In the genomic region with DNA sequence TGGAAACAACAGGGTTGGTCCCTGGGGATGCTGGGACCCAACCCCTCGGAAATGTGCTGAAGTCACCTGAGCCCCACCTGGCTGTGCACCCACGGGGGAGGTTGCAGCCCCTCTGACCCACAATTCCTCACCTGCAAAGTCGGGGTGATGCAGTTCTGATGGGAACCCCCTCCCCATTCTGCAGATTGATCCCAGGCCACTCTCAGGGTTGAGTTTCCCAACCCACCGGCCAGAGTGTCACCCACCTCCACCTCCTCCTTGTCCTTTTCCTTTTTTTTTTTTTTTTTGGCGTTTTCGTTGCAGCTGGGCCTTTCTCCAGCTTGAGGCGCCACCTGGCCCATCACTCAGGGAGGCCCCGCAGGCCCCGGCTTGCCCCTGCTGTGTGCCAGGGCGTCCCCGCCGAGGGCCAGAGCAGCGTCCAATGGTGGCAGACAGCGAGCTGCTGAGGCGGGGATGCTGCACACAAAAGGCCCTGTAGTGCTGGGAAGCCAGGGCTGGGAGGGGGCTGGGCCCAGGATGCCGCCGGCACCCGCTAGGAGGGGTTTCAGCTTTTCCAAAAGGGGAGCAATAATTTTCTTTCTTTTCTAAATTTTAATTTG, we compare ENCODE assay signal across 8 cellular contexts. TPM values are rescaled to one million over a fixed set of nuclear protein-coding genes. Genes with fewer than 3 reads are reported as not detected.
A peak's percentile ranks its signal among the peaks of the same experiment; 100 is the strongest.
DNase-seq lines count a peak whose midpoint lies in the region; ATAC-seq and TF ChIP-seq lines count a peak whose summit lies in the region.

No MANE protein-coding gene starts in this region.

- no peak for TF ChIP-seq EP300 in Ishikawa (IDR thresholded peaks at IDR 0.05; ENCODE audit: borderline replicate concordance)

- DNase-seq in Peyer's patch (no peak), head of caudate nucleus (peak; percentile 69 to 93 (median 85)), hepatic stellate cell (ENCODE audit: low spot score) (no peak), COLO829 (ENCODE audit: low spot score) (no peak)
- no peak for DNase-seq in stimulated activated naive CD8-positive, alpha-beta T cell treated with anti-CD3 and anti-CD28 coated beads, Interleukin-15, Interleukin-2, amounts not matched to agents 100 U/mL and 50 U/mL, for 24 hours

- intact Hi-C loops in head of caudate nucleus (cut with DNase I): no loop called here

- no peaks in the 10 kb centered on the region for H3K27me3 ChIP-seq in Peyer's patch

- TF ChIP-seq POLR2A in Peyer's patch (IDR thresholded peaks at IDR 0.05): no peak

- no peak for ATAC-seq in stimulated activated naive CD8-positive, alpha-beta T cell treated with anti-CD3 and anti-CD28 coated beads, Interleukin-15, Interleukin-2, amounts not matched to agents 100 U/mL and 50 U/mL, for 24 hours
- ATAC-seq in GM21367 (IDR thresholded peaks at IDR 0.05; ENCODE audit: unreplicated experiment): no peak

- H3K27ac ChIP-seq in Peyer's patch: peak overlapping the region in 3 of 4 donors; percentile 22 to 73 (median 65)
- H3K27ac ChIP-seq in skin epidermis: peak overlapping the region in 18 of 21 experiments; percentile 2 to 74 (median 47)

- TF ChIP-seq CTCF in Peyer's patch (IDR thresholded peaks at IDR 0.05): no peak

- no peak overlapping the region for H3K4me3 ChIP-seq in Peyer's patch
- H3K4me3 ChIP-seq in skin epidermis: no peak overlapping the region

- no peaks in the 10 kb centered on the region for H3K9me3 ChIP-seq in Peyer's patch

- H3K4me1 ChIP-seq in Peyer's patch: peaks cover 13 to 54% (median 16%) of the 10 kb centered on the region in 4 donors

- H3K36me3 ChIP-seq in Peyer's patch: peaks cover 0 to 12% (median 0%) of the 10 kb centered on the region in 3 donors

- no peak for TF ChIP-seq RAD21 in Ishikawa (IDR thresholded peaks at IDR 0.05; ENCODE audit: low read depth)

TF ChIP-seq in Ishikawa, 13 proteins besides CTCF, POLR2A, EP300 and RAD21:
- TF ChIP-seq YY1 (IDR thresholded peaks at IDR 0.05; ENCODE audit: low read depth) (0 out of 2 replicates have a peak, but pooled peaks have one; percentile 25), TAF1 (IDR thresholded peaks at IDR 0.05; ENCODE audit: low read depth) (0 out of 2 replicates have a peak, but pooled peaks have one; percentile 15), FOXM1 (IDR thresholded peaks at IDR 0.05; ENCODE audit: borderline replicate concordance, low read depth) (no peak), CEBPB (IDR thresholded peaks at IDR 0.05) (no peak), ZBTB7A (IDR thresholded peaks at IDR 0.05; ENCODE audit: low read depth) (no peak; the same call in none of the 2 replicates), CREB1 (IDR thresholded peaks at IDR 0.05; ENCODE audit: low read depth) (0 out of 2 replicates have a peak, but pooled peaks have one; percentile 5), TCF12 (IDR thresholded peaks at IDR 0.05; ENCODE audit: low read depth) (peak; percentile 53; the same call in 1 of the 2 replicates), NFIC (IDR thresholded peaks at IDR 0.05) (peak; percentile 50; the same call in 1 of the 2 replicates)
- TF ChIP-seq, protein P1, sequence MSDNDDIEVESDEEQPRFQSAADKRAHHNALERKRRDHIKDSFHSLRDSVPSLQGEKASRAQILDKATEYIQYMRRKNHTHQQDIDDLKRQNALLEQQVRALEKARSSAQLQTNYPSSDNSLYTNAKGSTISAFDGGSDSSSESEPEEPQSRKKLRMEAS (IDR thresholded peaks at IDR 0.05): no peak; the same call in 1 of the 2 replicates
- TF ChIP-seq, protein P2, sequence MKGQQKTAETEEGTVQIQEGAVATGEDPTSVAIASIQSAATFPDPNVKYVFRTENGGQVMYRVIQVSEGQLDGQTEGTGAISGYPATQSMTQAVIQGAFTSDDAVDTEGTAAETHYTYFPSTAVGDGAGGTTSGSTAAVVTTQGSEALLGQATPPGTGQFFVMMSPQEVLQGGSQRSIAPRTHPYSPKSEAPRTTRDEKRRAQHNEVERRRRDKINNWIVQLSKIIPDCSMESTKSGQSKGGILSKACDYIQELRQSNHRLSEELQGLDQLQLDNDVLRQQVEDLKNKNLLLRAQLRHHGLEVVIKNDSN (IDR thresholded peaks at IDR 0.05): no peak

RNA-seq across cellular contexts. Expression of a gene that starts 4.6 kb away (rescaled TPM):
- total RNA-seq in Peyer's patch: 10 to 100 TPM; 19.7 to 45.4 (median 28.2) TPM

RNA-seq across cellular contexts. Expression of a gene that starts 16.0 kb away (rescaled TPM):
- total RNA-seq in Peyer's patch: 100 to 1,000 TPM in 1 of 4 donors, 10 to 100 TPM in 3; 54.9 to 109 (median 60.7) TPM

RNA-seq across cellular contexts. Expression of a gene that starts 35.5 kb away (rescaled TPM):
- 10 to 100 TPM in 3 of 4 donors, 1 to 10 TPM in 1; 4.1 to 19.6 (median 16.0) TPM for total RNA-seq in Peyer's patch

RNA-seq across cellular contexts. Expression of a gene that starts 46.3 kb away (rescaled TPM):
- 1 to 10 TPM in 3 of 4 donors, not detected in 1; 6.1 to 9.5 (median 8.3) TPM for total RNA-seq in Peyer's patch

RNA-seq across cellular contexts. Expression of a gene that starts 60.0 kb away (rescaled TPM):
- total RNA-seq in Peyer's patch: 10 to 100 TPM; 47.8 to 56.3 (median 52.0) TPM

Comparison
In these comparisons a context has a peak if more than half of its experiments do, and no peak if none do; other contexts are left out.
1. DNase-seq: peak in head of caudate nucleus (42 of 42); none in Peyer's patch (0 of 3), hepatic stellate cell (single experiment), COLO829 (single experiment) and stimulated activated naive CD8-positive, alpha-beta T cell treated with anti-CD3 and anti-CD28 coated beads, Interleukin-15, Interleukin-2, amounts not matched to agents 100 U/mL and 50 U/mL, for 24 hours (single experiment).